ENCODE assay signal across 7 cellular contexts in genomic region chr15:85441854-85442253, GRCh38.
A peak's percentile ranks its signal among the peaks of the same experiment; 100 is the strongest.
DNase-seq lines count a peak whose midpoint lies in the region; ATAC-seq and TF ChIP-seq lines count a peak whose summit lies in the region.
"Not testable (repeated sequence)": the region's sequence is repeated elsewhere in the genome, so short reads cannot be mapped to it uniquely, and the experiment has no call there.

No MANE protein-coding gene starts in this region.

- H3K4me1 ChIP-seq in left ventricle myocardium inferior: peaks cover 61% of the 10 kb centered on the region

- H3K27ac Mint-ChIP-seq in IgD-negative memory B cell: peak overlapping the region in 2 of 3 donors; percentile 61 to 85
- peak overlapping the region; percentile 71 for H3K27ac Mint-ChIP-seq in MCF 10A (ENCODE audit: low read depth, unreplicated experiment)
- peak overlapping the region in 5 of 6 donors; percentile 67 to 81 (median 74) for H3K27ac Mint-ChIP-seq in naive B cell

- H3K4me3 ChIP-seq in fibroblast of the aortic adventitia (ENCODE audit: low read depth, low read length); left ventricle myocardium inferior: not testable (repeated sequence)

- not testable (repeated sequence) for H3K27me3 ChIP-seq in left ventricle myocardium inferior (ENCODE audit: low read depth)

- not testable (repeated sequence) for H3K9me3 ChIP-seq in left ventricle myocardium inferior (replicated peaks)

- not testable (repeated sequence) for TF ChIP-seq CTCF in RWPE1 (conservative IDR thresholded peaks at IDR 0.05; ENCODE audit: low read depth); MCF 10A (IDR thresholded peaks at IDR 0.05; ENCODE audit: unreplicated experiment); fibroblast of the aortic adventitia (IDR thresholded peaks at IDR 0.05; ENCODE audit: insufficient read depth, low read length); left ventricle myocardium inferior (IDR thresholded peaks at IDR 0.05; ENCODE audit: borderline replicate concordance)

- peak overlapping the region in 1 of 4 donors; percentile 61 for H3K4me3 Mint-ChIP-seq in IgD-negative memory B cell
- not testable (repeated sequence) for H3K4me3 Mint-ChIP-seq in MCF 10A (ENCODE audit: unreplicated experiment)
- peak overlapping the region in 3 of 8 donors; percentile 17 to 35 (median 25) for H3K4me3 Mint-ChIP-seq in naive B cell

- intact Hi-C loops in MCF 10A (cut with micrococcal nuclease): loop anchor here (2.0 kb wide), 1 partner anchor 35 kb away; no protein-coding TSS in a partner anchor
- intact Hi-C loops in left ventricle myocardium inferior (cut with micrococcal nuclease); sciatic nerve (cut with DNase I): not testable (repeated sequence)

- POLR2A ChIA-PET in RWPE1 (lab: Yijun Ruan, JAX; ENCODE audit: low non-redundant PET): not testable (repeated sequence)
- POLR2A ChIA-PET in MCF 10A (lab: Yijun Ruan, JAX): interaction anchor here (1.3 to 2.6 kb wide), 3 partner anchors 10 to 58 kb away, joined by 5 to 12 read pairs (median 9); no protein-coding TSS in a partner anchor

- H3K4me1 Mint-ChIP-seq in IgD-negative memory B cell: peaks cover 41 to 56% (median 53%) of the 10 kb centered on the region in 3 donors
- peaks cover 38% of the 10 kb centered on the region for H3K4me1 Mint-ChIP-seq in MCF 10A (ENCODE audit: insufficient read depth, unreplicated experiment)
- H3K4me1 Mint-ChIP-seq in naive B cell: peaks cover 42 to 59% (median 56%) of the 10 kb centered on the region in 3 donors

- DNase-seq in RWPE1 (ENCODE audit: low spot score); MCF 10A (ENCODE audit: unreplicated experiment); left ventricle myocardium inferior; naive B cell; sciatic nerve (ENCODE audit: low spot score): not testable (repeated sequence)
- peak; percentile 57 for DNase-seq in fibroblast of the aortic adventitia (ENCODE audit: low read depth)

- H3K27me3 Mint-ChIP-seq in IgD-negative memory B cell; MCF 10A (ENCODE audit: insufficient read depth, unreplicated experiment); naive B cell: not testable (repeated sequence)

- BruUV-seq in MCF 10A (replicated peaks; lab: Mats Ljungman, UMichigan): not testable (repeated sequence)

- ATAC-seq in naive B cell (ENCODE audit: low read depth in 2 of 2): not testable (repeated sequence)
- ATAC-seq in sciatic nerve: peak; percentile 96

- not testable (repeated sequence) for H3K36me3 ChIP-seq in left ventricle myocardium inferior

- CTCF ChIA-PET in RWPE1 (lab: Yijun Ruan, JAX): not testable (repeated sequence)
- CTCF ChIA-PET in MCF 10A (lab: Yijun Ruan, JAX): interaction anchor here (0.6 to 1.1 kb wide), 3 partner anchors 13 to 146 kb away, joined by 3 to 5 read pairs (median 4); no protein-coding TSS in a partner anchor

- H3K9me3 Mint-ChIP-seq in IgD-negative memory B cell; MCF 10A (ENCODE audit: unreplicated experiment); naive B cell: not testable (repeated sequence)

- not testable (repeated sequence) for H3K36me3 Mint-ChIP-seq in IgD-negative memory B cell; MCF 10A (ENCODE audit: insufficient read depth, unreplicated experiment); naive B cell

- H3K27ac ChIP-seq in RWPE1 (0 out of 2 replicates have a peak overlapping the region, but pooled peaks have one; percentile 45), left ventricle myocardium inferior (replicated peaks) (peak overlapping the region; percentile 59)
